ENCODE assay signal across 1 cellular context in the genomic region with DNA sequence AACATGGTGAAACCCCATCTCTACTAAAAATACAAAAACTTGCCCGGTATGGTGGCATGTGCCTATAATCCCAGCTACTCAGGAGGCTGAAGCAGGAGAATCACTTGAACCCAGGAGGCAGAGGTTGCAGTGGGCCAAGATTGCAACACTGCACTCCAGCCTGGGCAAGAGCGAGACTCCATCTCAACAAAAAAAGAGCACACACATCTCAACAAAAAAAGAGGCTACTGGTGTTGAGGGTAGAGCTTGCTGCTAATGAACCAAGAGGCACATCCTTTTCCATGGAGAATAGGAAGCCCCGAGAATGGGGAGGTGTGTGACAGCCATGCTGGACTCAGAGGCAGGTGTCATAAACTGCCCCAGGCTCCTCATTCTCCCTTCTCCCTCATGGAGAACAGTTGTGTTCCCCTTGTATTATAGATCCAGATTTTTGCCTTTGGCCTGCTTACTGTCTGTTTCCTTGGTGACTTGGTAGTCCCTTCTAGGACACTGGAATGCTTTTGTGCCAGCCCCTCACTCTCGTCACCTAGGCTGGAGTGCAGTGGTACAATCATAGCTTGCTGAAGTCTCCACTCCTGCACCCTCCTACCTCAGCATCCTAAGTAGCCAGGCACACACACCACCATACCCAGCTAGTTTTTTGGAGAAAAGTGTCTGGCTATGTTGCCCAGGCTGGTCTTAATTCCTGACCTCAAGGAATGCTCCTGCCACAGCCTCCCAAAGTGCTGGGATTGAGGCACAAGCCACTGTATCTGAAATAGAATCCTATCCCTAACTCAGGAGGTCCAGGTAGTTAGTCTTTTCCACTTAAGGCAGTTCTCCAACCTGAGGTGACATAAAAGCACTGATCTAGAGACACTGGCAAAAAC.
TF ChIP-seq lines count a peak whose summit lies in the region.

No MANE protein-coding gene starts in this region.

TF ChIP-seq in IMR-90, 13 proteins besides CTCF, POLR2A, EP300 and RAD21:
- TF ChIP-seq RFX5 (IDR thresholded peaks at IDR 0.05; ENCODE audit: low read depth, low read length) (no peak), SMC3 (IDR thresholded peaks at IDR 0.05; ENCODE audit: low read depth, low read length) (no peak), MXI1 (IDR thresholded peaks at IDR 0.05; ENCODE audit: borderline replicate concordance, low read depth, low read length) (no peak)
- TF ChIP-seq, protein P1, sequence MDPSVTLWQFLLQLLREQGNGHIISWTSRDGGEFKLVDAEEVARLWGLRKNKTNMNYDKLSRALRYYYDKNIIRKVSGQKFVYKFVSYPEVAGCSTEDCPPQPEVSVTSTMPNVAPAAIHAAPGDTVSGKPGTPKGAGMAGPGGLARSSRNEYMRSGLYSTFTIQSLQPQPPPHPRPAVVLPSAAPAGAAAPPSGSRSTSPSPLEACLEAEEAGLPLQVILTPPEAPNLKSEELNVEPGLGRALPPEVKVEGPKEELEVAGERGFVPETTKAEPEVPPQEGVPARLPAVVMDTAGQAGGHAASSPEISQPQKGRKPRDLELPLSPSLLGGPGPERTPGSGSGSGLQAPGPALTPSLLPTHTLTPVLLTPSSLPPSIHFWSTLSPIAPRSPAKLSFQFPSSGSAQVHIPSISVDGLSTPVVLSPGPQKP (IDR thresholded peaks at IDR 0.05; ENCODE audit: borderline replicate concordance, low read depth, low read length) = no peak
